5 cellular contexts compared by ENCODE assay signal in genomic region chr17:46618975-46619374, GRCh38. TPM values are rescaled to one million over a fixed set of nuclear protein-coding genes. Genes with fewer than 3 reads are reported as not detected.
A peak's percentile ranks its signal among the peaks of the same experiment; 100 is the strongest.
DNase-seq lines count a peak whose midpoint lies in the region; ATAC-seq, FAIRE-seq and TF ChIP-seq lines count a peak whose summit lies in the region.
"Not testable (repeated sequence)": the region's sequence is repeated elsewhere in the genome, so short reads cannot be mapped to it uniquely, and the experiment has no call there.

No MANE protein-coding gene starts in this region.

- H3K4me1 ChIP-seq in K562 (replicated peaks in 1 of 2; ENCODE audit: control insufficient read depth in 2 of 2, insufficient read depth in 2 of 2, low read length in 2 of 2); keratinocyte (ENCODE audit: control insufficient read depth, extremely low read depth, insufficient read depth, low read length): not testable (repeated sequence)

- H3K9ac ChIP-seq in K562 (ENCODE audit: insufficient read depth in 1 of 2, low read depth in 2 of 2, low read length in 2 of 2); keratinocyte (ENCODE audit: control insufficient read depth, extremely low read depth, insufficient read depth, low read length): not testable (repeated sequence)

- dilution Hi-C loops in keratinocyte (cut with MboI; ENCODE audit: extremely low pct_ligation_motif_present, low sequenced_read_pairs) = not testable (repeated sequence)

- H3K4me2 ChIP-seq in K562 (ENCODE audit: insufficient read depth, low read length); keratinocyte (ENCODE audit: control insufficient read depth, extremely low read depth, insufficient read depth, low read depth, low read length): not testable (repeated sequence)

- WGBS in K562 (ENCODE audit: insufficient coverage, low coverage, missing lambda C conversion rate) = no CpG with 5 or more reads among the region's 1 CpG

- not testable (repeated sequence) for H3K27ac ChIP-seq in K562 (ENCODE audit: extremely low read depth, low read depth, low read length); keratinocyte (ENCODE audit: control insufficient read depth, insufficient read depth, low read length)

- not testable (repeated sequence) for TF ChIP-seq POLR2A in GM12892 (IDR thresholded peaks at IDR 0.05; ENCODE audit: low read depth, low read length); K562 (conservative IDR thresholded peaks at IDR 0.05)

- TF ChIP-seq EP300 in K562 (IDR thresholded peaks at IDR 0.05; ENCODE audit: low read length) = not testable (repeated sequence)

- not testable (repeated sequence) for H3K36me3 ChIP-seq in K562 (ENCODE audit: control insufficient read depth, insufficient read depth, low read length); keratinocyte (ENCODE audit: control insufficient read depth in 2 of 2, extremely low read depth in 1 of 2, insufficient read depth in 2 of 2, low read length in 2 of 2)

- not testable (repeated sequence) for H3K9me1 ChIP-seq in K562 (ENCODE audit: control insufficient read depth, insufficient read depth, low read length); keratinocyte (ENCODE audit: control insufficient read depth, extremely low read depth, insufficient read depth, low read length)

- CTCF ChIA-PET in K562 (lab: Yijun Ruan, JAX; ENCODE audit: low intra/inter-chr PET ratio) = not testable (repeated sequence)

- intact Hi-C loops in K562 (cut with micrococcal nuclease) = not testable (repeated sequence)

- not testable (repeated sequence) for H3K79me2 ChIP-seq in K562 (ENCODE audit: control insufficient read depth, insufficient read depth, low read length); keratinocyte (ENCODE audit: control insufficient read depth, insufficient read depth, low read length)

- not testable (repeated sequence) for TF ChIP-seq RAD21 in K562 (CRISPR knock-in tag; conservative IDR thresholded peaks at IDR 0.05 in 1 of 2, IDR thresholded peaks at IDR 0.05 in 1 of 2)

- not testable (repeated sequence) for H4K20me1 ChIP-seq in K562 (replicated peaks; ENCODE audit: control insufficient read depth, insufficient read depth, low read length); keratinocyte (ENCODE audit: control insufficient read depth, extremely low read depth, insufficient read depth, low read length)

- H2AFZ ChIP-seq in K562 (ENCODE audit: low read depth, low read length); keratinocyte (ENCODE audit: control insufficient read depth, low read length): not testable (repeated sequence)

- in situ Hi-C loops in K562 (cut with MboI) = not testable (repeated sequence)

- not testable (repeated sequence) for ATAC-seq in K562

- POLR2A ChIA-PET in K562 (lab: Yijun Ruan, JAX) = not testable (repeated sequence)

- not testable (repeated sequence) for H3K4me3 ChIP-seq in K562; keratinocyte (ENCODE audit: control insufficient read depth in 2 of 3, extremely low read depth in 1 of 3, insufficient read depth in 2 of 3, low read depth in 1 of 3, low read length in 3 of 3)

- H3K9me3 ChIP-seq in K562 (replicated peaks; ENCODE audit: control insufficient read depth, insufficient read depth, low read depth, low read length); keratinocyte (ENCODE audit: control insufficient read depth, low read depth, low read length): not testable (repeated sequence)

- not testable (repeated sequence) for DNase-seq in D721Med (ENCODE audit: insufficient read length, low spot score); GM12892 (ENCODE audit: insufficient read length); RCC 7860 (ENCODE audit: low spot score); K562 (ENCODE audit: extremely low read depth in 1 of 4, low spot score in 3 of 4); keratinocyte (ENCODE audit: low read depth, low spot score)

- H3K27me3 ChIP-seq in K562 (ENCODE audit: control insufficient read depth in 2 of 2, insufficient read depth in 2 of 2, low read length in 2 of 2); keratinocyte (ENCODE audit: control insufficient read depth, extremely low read depth, insufficient read depth, low read length): not testable (repeated sequence)

- not testable (repeated sequence) for BruUV-seq in K562 (replicated peaks; lab: Mats Ljungman, UMichigan)

- TF ChIP-seq CTCF in D721Med (IDR thresholded peaks at IDR 0.05; ENCODE audit: insufficient read depth, missing control alignments); K562 (IDR thresholded peaks at IDR 0.05 in 2 of 3, conservative IDR thresholded peaks at IDR 0.05 in 1 of 3; ENCODE audit: insufficient read depth in 2 of 3, low read depth in 1 of 3, low read length in 3 of 3); keratinocyte (optimal IDR thresholded peaks at IDR 0.05 in 1 of 3, IDR thresholded peaks at IDR 0.05 in 1 of 3, conservative IDR thresholded peaks at IDR 0.05 in 1 of 3; ENCODE audit: extremely low read depth in 1 of 3, insufficient read depth in 2 of 3, low read length in 3 of 3): not testable (repeated sequence)

- FAIRE-seq in D721Med (lab: Jason Lieb, UNC) = peak; percentile 64
- peak; percentile 66 for FAIRE-seq in GM12892 (lab: Jason Lieb, UNC)
- FAIRE-seq in RCC 7860 (lab: Jason Lieb, UNC) = peak; percentile 33
- FAIRE-seq in K562 (lab: Jason Lieb, UNC) = peak; percentile 51
- peak; percentile 87 for FAIRE-seq in keratinocyte (lab: Jason Lieb, UNC)

RNA-seq across cellular contexts. Expression of gene NSF, which starts 28.5 kb away (rescaled TPM):
- polyA plus RNA-seq in GM12892 (2012; ENCODE audit: missing spikeins) = 12.1 TPM
- total RNA-seq in K562 (2011; cell fraction: chromatin; rRNA removed; ENCODE audit: low replicate concordance) = 29.7 and 48.1 TPM in 2 replicates
- 22.9 and 25.7 TPM in 2 replicates for total RNA-seq in K562 (2011; cell fraction: nucleolus; rRNA removed)
- total RNA-seq in K562 (2011; cell fraction: nucleoplasm; rRNA removed) = 19.8 and 28.9 TPM in 2 replicates
- total RNA-seq in K562 (2014; rRNA removed) (16.7 and 23.1 TPM in 2 replicates), K562 (2014; rRNA removed; fragmentation: Illumina TruSeq; extraction: Trizol) (36.7 and 39.0 TPM in 2 replicates), K562 (2015; rRNA removed; fragmentation: Illumina TruSeq; extraction: Trizol) (33.0 and 37.1 TPM in 2 replicates), K562 (2021) (34.1 and 34.9 TPM in 2 replicates)
- polyA plus RNA-seq in K562 (2011; rRNA removed) (33.6 and 39.8 TPM in 2 replicates), K562 (2014; fragmentation: Illumina TruSeq; extraction: Trizol) (32.5 and 36.9 TPM in 2 replicates), K562 (2014; fragmentation: Nextera tagmentation; extraction: Ambion mirVana) (10 to 100 TPM; 17.0 to 37.3 TPM), K562 (2014; rRNA removed) (17.4 and 20.5 TPM in 2 replicates), keratinocyte (24.6 to 32.3 TPM (median 29.7 TPM) in 3 replicates)
- polyA plus RNA-seq in K562 (2011; cell fraction: cytosol; rRNA removed) = 12.1 and 18.6 TPM in 2 replicates
- 16.5 and 23.1 TPM in 2 replicates for polyA plus RNA-seq in K562 (2011; cell fraction: nucleus; rRNA removed)
- polyA plus RNA-seq in K562 (2012) = 28.9 and 44.4 TPM in 2 replicates
- polyA minus RNA-seq in K562 (2011; rRNA and poly(A)+ RNA removed) = 69.4 and 70.6 TPM in 2 replicates
- polyA minus RNA-seq in K562 (2011; cell fraction: cytosol; rRNA and poly(A)+ RNA removed) = 15.7 and 18.7 TPM in 2 replicates
- 20.7 and 42.1 TPM in 2 replicates for polyA minus RNA-seq in K562 (2011; cell fraction: nucleus; rRNA and poly(A)+ RNA removed)
- polyA plus RNA-seq in keratinocyte (2011; ENCODE audit: low read depth) = 17.0 TPM
- polyA plus RNA-seq in keratinocyte (2011; cell fraction: cytosol; rRNA removed) = 18.2 and 32.8 TPM in 2 replicates
- 30.0 and 34.6 TPM in 2 replicates for polyA plus RNA-seq in keratinocyte (2011; cell fraction: nucleus; rRNA removed)
- polyA plus RNA-seq in keratinocyte (2012; ENCODE audit: low replicate concordance) = 20.4 and 20.6 TPM in 2 replicates
- polyA minus RNA-seq in keratinocyte = 21.2 to 49.6 TPM (median 33.9 TPM) in 3 replicates
- polyA minus RNA-seq in keratinocyte (2011; cell fraction: cytosol; rRNA and poly(A)+ RNA removed) = 15.9 TPM
- polyA minus RNA-seq in keratinocyte (2011; cell fraction: nucleus; rRNA and poly(A)+ RNA removed) = 47.7 and 79.3 TPM in 2 replicates

RNA-seq across cellular contexts. Expression of gene ARL17A, which starts 39.5 kb away (rescaled TPM):
- polyA plus RNA-seq in GM12892 (2012; ENCODE audit: missing spikeins) = 20.9 TPM
- 135 and 149 TPM in 2 replicates for total RNA-seq in K562 (2011; cell fraction: chromatin; rRNA removed; ENCODE audit: low replicate concordance)
- 56.0 and 59.9 TPM in 2 replicates for total RNA-seq in K562 (2011; cell fraction: nucleolus; rRNA removed)
- 134 and 224 TPM in 2 replicates for total RNA-seq in K562 (2011; cell fraction: nucleoplasm; rRNA removed)
- 4.7 and 6.8 TPM in 2 replicates for total RNA-seq in K562 (2014; rRNA removed)
- 13.5 and 14.0 TPM in 2 replicates for total RNA-seq in K562 (2014; rRNA removed; fragmentation: Illumina TruSeq; extraction: Trizol)
- total RNA-seq in K562 (2015; rRNA removed; fragmentation: Illumina TruSeq; extraction: Trizol) = 11.4 and 11.5 TPM in 2 replicates
- total RNA-seq in K562 (2021) = 13.3 and 15.2 TPM in 2 replicates
- 24.8 and 39.3 TPM in 2 replicates for polyA plus RNA-seq in K562 (2011; rRNA removed)
- polyA plus RNA-seq in K562 (2011; cell fraction: cytosol; rRNA removed) = 21.4 and 29.1 TPM in 2 replicates
- 127 and 200 TPM in 2 replicates for polyA plus RNA-seq in K562 (2011; cell fraction: nucleus; rRNA removed)
- polyA plus RNA-seq in K562 (2012) = 9.1 and 17.6 TPM in 2 replicates
- polyA plus RNA-seq in K562 (2014; fragmentation: Illumina TruSeq; extraction: Trizol) = 16.0 and 19.0 TPM in 2 replicates
- 1 to 10 TPM; 5.2 to 6.5 TPM for polyA plus RNA-seq in K562 (2014; fragmentation: Nextera tagmentation; extraction: Ambion mirVana)
- 19.7 and 23.7 TPM in 2 replicates for polyA plus RNA-seq in K562 (2014; rRNA removed)
- polyA minus RNA-seq in K562 (2011; rRNA and poly(A)+ RNA removed) = 15.4 and 22.9 TPM in 2 replicates
- polyA minus RNA-seq in K562 (2011; cell fraction: cytosol; rRNA and poly(A)+ RNA removed) = 5.0 and 5.1 TPM in 2 replicates
- 35.0 and 42.4 TPM in 2 replicates for polyA minus RNA-seq in K562 (2011; cell fraction: nucleus; rRNA and poly(A)+ RNA removed)
- 4.0 to 9.1 TPM (median 7.0 TPM) in 3 replicates for polyA plus RNA-seq in keratinocyte
- polyA plus RNA-seq in keratinocyte (2011; ENCODE audit: low read depth) = 3.8 TPM
- polyA plus RNA-seq in keratinocyte (2011; cell fraction: cytosol; rRNA removed) = 4.0 and 8.7 TPM in 2 replicates
- 22.5 and 47.4 TPM in 2 replicates for polyA plus RNA-seq in keratinocyte (2011; cell fraction: nucleus; rRNA removed)
- polyA plus RNA-seq in keratinocyte (2012; ENCODE audit: low replicate concordance) = 3.0 and 4.7 TPM in 2 replicates
- polyA minus RNA-seq in keratinocyte = 15.3 to 18.4 TPM (median 18.0 TPM) in 3 replicates
- polyA minus RNA-seq in keratinocyte (2011; cell fraction: cytosol; rRNA and poly(A)+ RNA removed) = 2.3 TPM
- 5.9 and 13.1 TPM in 2 replicates for polyA minus RNA-seq in keratinocyte (2011; cell fraction: nucleus; rRNA and poly(A)+ RNA removed)
